In genomic region chr2:183078467-183079334, GRCh38 we compare ENCODE assay signal across 8 cellular contexts. TPM values are rescaled to one million over a fixed set of nuclear protein-coding genes. Genes with fewer than 3 reads are reported as not detected.
DNase-seq lines count a peak whose midpoint lies in the region; ATAC-seq and TF ChIP-seq lines count a peak whose summit lies in the region.

Gene DUSP19, plus strand, starts transcription at chr2:183078747. Its CDS starts 187 bp downstream, at chr2:183078934.

- H3K27me3 ChIP-seq in AG04450 (ENCODE audit: control insufficient read depth, insufficient read depth, low read length), result peaks cover 9% of the 10 kb centered on the region
- H3K27me3 ChIP-seq in WERI-Rb-1 (ENCODE audit: insufficient read depth, low read depth, severe bottlenecking), result no peaks in the 10 kb centered on the region

- H3K36me3 ChIP-seq in WERI-Rb-1, result no peaks in the 10 kb centered on the region

- H3K27ac Mint-ChIP-seq in immature natural killer cell, result peak within 1 kb of the TSS; percentile 68 to 88 (median 83)

- POLR2A ChIA-PET in AG04450 (lab: Yijun Ruan, JAX), result no interaction called here

- DNase-seq in AG04450 (ENCODE audit: low read depth, low spot score) (peak; percentile 80), NCI-H2171 treated with DMSO at 0.1 percent for 48 hours (lab: John Stamatoyannopoulos, UW) (peak; percentile 97), WERI-Rb-1 (peak; percentile 93), caudate nucleus (lab: John Stamatoyannopoulos, UW) (peak; percentile 17 to 97 (median 82)), immature natural killer cell (peak; percentile 81 to 85 (median 83)), smooth muscle cell of the brain vasculature (ENCODE audit: low read depth, low spot score) (peak; percentile 75)

- H3K4me3 Mint-ChIP-seq in immature natural killer cell, result peak within 1 kb of the TSS; percentile 94 to 98 (median 96)

- peak; percentile 86 for ATAC-seq in GM18870 (IDR thresholded peaks at IDR 0.05; ENCODE audit: unreplicated experiment)
- peak; percentile 85 for ATAC-seq in HG03108 (IDR thresholded peaks at IDR 0.05; ENCODE audit: unreplicated experiment)

- H3K9me3 ChIP-seq in AG04450 (ENCODE audit: control insufficient read depth, insufficient read depth, low read length) (no peaks in the 10 kb centered on the region), WERI-Rb-1 (ENCODE audit: severe bottlenecking) (no peaks in the 10 kb centered on the region)

- TF ChIP-seq CTCF in AG04450 (IDR thresholded peaks at IDR 0.05; ENCODE audit: low read depth, low read length) (no peak), WERI-Rb-1 (IDR thresholded peaks at IDR 0.05; ENCODE audit: low read depth, low read length) (no peak)

- no peaks in the 10 kb centered on the region for H3K36me3 Mint-ChIP-seq in immature natural killer cell

- H3K4me3 ChIP-seq in AG04450 (ENCODE audit: low read depth, low read length) (peak within 1 kb of the TSS; percentile 79), WERI-Rb-1 (ENCODE audit: low read depth, low read length) (peak within 1 kb of the TSS; percentile 97)

- H3K27me3 Mint-ChIP-seq in immature natural killer cell (ENCODE audit: low read depth in 3 of 3), result peaks cover 0 to 7% (median 6%) of the 10 kb centered on the region in 3 donors

- CTCF ChIA-PET in AG04450 (lab: Charles Lee), result interaction anchor here (0.5 to 2.6 kb wide), 6 partner anchors 8 to 397 kb away, joined by 3 to 13 read pairs (median 6); no protein-coding TSS in a partner anchor

- H3K9me3 Mint-ChIP-seq in immature natural killer cell, result no peaks in the 10 kb centered on the region

- H3K4me1 Mint-ChIP-seq in immature natural killer cell, result peaks cover 10 to 19% of the 10 kb centered on the region in 2 donors

- H3K27ac ChIP-seq in AG04450 (ENCODE audit: low read depth, low read length) (no peak within 1 kb of the TSS), WERI-Rb-1 (peak within 1 kb of the TSS; percentile 65), caudate nucleus (ENCODE audit: low read depth, low read length) (peak within 1 kb of the TSS; percentile 86)

RNA-seq across cellular contexts. Expression of gene DUSP19, which starts in this region (rescaled TPM):
- polyA plus RNA-seq in AG04450 (2011; rRNA removed), result 2.3 and 3.6 TPM in 2 replicates
- polyA minus RNA-seq in AG04450 (2011; rRNA and poly(A)+ RNA removed), result 4.2 and 4.7 TPM in 2 replicates
- 1 to 10 TPM in 1 of 3 donors, under 1 TPM in 1, not detected in 1; 0.91 to 1.3 TPM for polyA plus RNA-seq in immature natural killer cell
